ENCODE assay signal across 13 cellular contexts in the genomic region with DNA sequence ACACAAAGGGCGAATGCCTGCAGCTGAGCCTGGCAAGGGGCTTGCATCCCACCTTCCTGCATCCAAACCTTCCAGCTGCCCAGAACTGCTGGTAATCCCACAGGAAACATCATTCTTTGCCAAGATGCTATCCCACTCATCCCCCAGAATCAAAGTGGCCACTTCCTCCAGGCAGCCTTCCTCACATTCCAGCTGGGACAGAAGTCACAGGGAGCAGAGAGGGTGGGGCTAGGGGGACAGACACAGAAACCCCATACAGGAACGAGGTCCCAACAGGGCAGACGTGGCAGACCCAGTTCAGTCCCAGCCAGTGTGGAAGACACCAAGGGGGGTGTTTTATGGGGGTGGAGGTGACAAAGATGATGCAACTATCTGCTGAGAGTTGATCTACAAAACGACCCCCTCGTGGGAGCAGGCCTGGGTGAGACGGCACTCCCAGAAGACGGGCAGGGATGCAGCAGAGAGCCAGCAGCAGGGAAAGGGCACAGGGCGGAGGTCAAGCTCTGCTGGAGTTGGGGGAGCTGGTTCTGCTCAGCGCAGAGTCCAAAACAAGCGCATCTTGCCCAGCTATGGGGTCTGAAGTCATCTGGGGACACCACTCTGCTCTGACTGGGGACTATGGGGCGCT. TPM values are rescaled to one million over a fixed set of nuclear protein-coding genes. Genes with fewer than 3 reads are reported as not detected.
A peak's percentile ranks its signal among the peaks of the same experiment; 100 is the strongest.
DNase-seq lines count a peak whose midpoint lies in the region; ATAC-seq, FAIRE-seq and TF ChIP-seq lines count a peak whose summit lies in the region.
"Had no signal": no experiment of that assay in that cellular context is flagged by ENCODE, and none has a peak within 500 bp of the region (broad histone marks: within the 10 kb centered on the region; RNA-seq: fewer than 3 reads in every experiment).

No MANE protein-coding gene starts in this region.

- H3K36me3 Mint-ChIP-seq in activated T-cell treated with anti-CD3 and anti-CD28 coated beads, Interleukin-2, amount 50 U/mL, for 24 hours (ENCODE audit: low read depth): peaks cover 84% of the 10 kb centered on the region
- H3K36me3 Mint-ChIP-seq in activated T-cell treated with anti-CD3 and anti-CD28 coated beads, Interleukin-2, amount 50 U/mL, for 4 hours (ENCODE audit: insufficient read depth): peaks cover 12% of the 10 kb centered on the region

- H3K36me3 ChIP-seq in Panc1 (ENCODE audit: control insufficient read depth, insufficient read depth, low read length) (peaks cover 11% of the 10 kb centered on the region; the same call in 1 of the 2 replicates), kidney (ENCODE audit: control insufficient read depth in 1 of 2, insufficient read depth in 2 of 2, low read length in 2 of 2) (peaks cover 0 to 22% of the 10 kb centered on the region in 2 donors), thyroid gland (peaks cover 10 to 14% of the 10 kb centered on the region in 2 donors)

- no peak for TF ChIP-seq POLR2A in thyroid gland (IDR thresholded peaks at IDR 0.05)

- H3K27ac ChIP-seq in Panc1 (ENCODE audit: low read length) (peak overlapping the region; percentile 51), kidney (ENCODE audit: low read depth in 2 of 2, low read length in 2 of 2) (no peak overlapping the region), thyroid gland (peak overlapping the region; percentile 62 to 91 (median 85))
- H3K27ac ChIP-seq: cardiac muscle cell had no signal

- H3K4me1 Mint-ChIP-seq in activated T-cell treated with anti-CD3 and anti-CD28 coated beads, Interleukin-2, amount 50 U/mL, for 24 hours (ENCODE audit: low read depth): peaks cover 54% of the 10 kb centered on the region
- peaks cover 44% of the 10 kb centered on the region for H3K4me1 Mint-ChIP-seq in activated T-cell treated with anti-CD3 and anti-CD28 coated beads, Interleukin-2, amount 50 U/mL, for 4 hours (ENCODE audit: low read depth)

- no peaks in the 10 kb centered on the region for H3K9me3 ChIP-seq in Panc1 (ENCODE audit: control insufficient read depth, insufficient read depth, low read depth, low read length)
- H3K9me3 ChIP-seq in kidney (ENCODE audit: control insufficient read depth in 1 of 2, low read length in 2 of 2): no peaks in the 10 kb centered on the region
- H3K9me3 ChIP-seq in thyroid gland: no peaks in the 10 kb centered on the region

- no peaks in the 10 kb centered on the region for H3K9me3 Mint-ChIP-seq in activated T-cell treated with anti-CD3 and anti-CD28 coated beads, Interleukin-2, amount 50 U/mL, for 24 hours
- H3K9me3 Mint-ChIP-seq in activated T-cell treated with anti-CD3 and anti-CD28 coated beads, Interleukin-2, amount 50 U/mL, for 4 hours: no peaks in the 10 kb centered on the region
- H3K9me3 Mint-ChIP-seq: T-helper 1 cell treated with Interleukin-12 subunit alpha and Interleukin-12 subunit beta and Interleukin-4 antibody, amounts not matched to agents 30 μg/mL and 1 μg/mL, for 36 hours had no signal

- H3K4me3 Mint-ChIP-seq in activated T-cell treated with anti-CD3 and anti-CD28 coated beads, Interleukin-2, amount 50 U/mL, for 24 hours: no peak overlapping the region
- no peak overlapping the region for H3K4me3 Mint-ChIP-seq in activated T-cell treated with anti-CD3 and anti-CD28 coated beads, Interleukin-2, amount 50 U/mL, for 4 hours
- H3K4me3 Mint-ChIP-seq: T-helper 1 cell treated with Interleukin-12 subunit alpha and Interleukin-12 subunit beta and Interleukin-4 antibody, amounts not matched to agents 30 μg/mL and 1 μg/mL, for 36 hours had no signal

- no peak for ATAC-seq in activated T-cell treated with anti-CD3 and anti-CD28 coated beads, Interleukin-2, amount 50 U/mL, for 4 hours
- no peak for ATAC-seq in Panc1

- peaks cover 46% of the 10 kb centered on the region for H3K4me1 ChIP-seq in Panc1 (ENCODE audit: control insufficient read depth, insufficient read depth, low read length)
- peaks cover 7 to 28% of the 10 kb centered on the region in 2 donors for H3K4me1 ChIP-seq in kidney (ENCODE audit: control insufficient read depth in 1 of 2, insufficient read depth in 1 of 2, low read depth in 1 of 2, low read length in 2 of 2)
- peaks cover 64% of the 10 kb centered on the region in 2 donors for H3K4me1 ChIP-seq in thyroid gland

- H3K9ac ChIP-seq in kidney (ENCODE audit: low read length in 2 of 2): no peak overlapping the region

- WGBS in thyroid gland, 2 donors: 81 to 84% methylated on average over 10 to 11 of the region's 11 CpGs

- FAIRE-seq in kidney (lab: Jason Lieb, UNC): no peak

- H3K4me3 ChIP-seq in Panc1 (ENCODE audit: low read depth in 2 of 2, low read length in 2 of 2) (no peak overlapping the region), kidney (ENCODE audit: low read length in 2 of 2) (no peak overlapping the region), thyroid gland (replicated peaks in 1 of 3) (no peak overlapping the region)
- H3K4me3 ChIP-seq: cardiac muscle cell had no signal

- no peak for TF ChIP-seq CTCF in Panc1 (IDR thresholded peaks at IDR 0.05)
- no peak for TF ChIP-seq CTCF in kidney (IDR thresholded peaks at IDR 0.05; ENCODE audit: borderline replicate concordance, extremely low read depth, insufficient read depth)
- TF ChIP-seq CTCF in thyroid gland (IDR thresholded peaks at IDR 0.05): no peak

- H3K27ac Mint-ChIP-seq in activated T-cell treated with anti-CD3 and anti-CD28 coated beads, Interleukin-2, amount 50 U/mL, for 24 hours: peak overlapping the region; percentile 69
- H3K27ac Mint-ChIP-seq: T-helper 1 cell treated with Interleukin-12 subunit alpha and Interleukin-12 subunit beta and Interleukin-4 antibody, amounts not matched to agents 30 μg/mL and 1 μg/mL, for 36 hours had no signal

- no peak for DNase-seq in activated T-cell treated with anti-CD3 and anti-CD28 coated beads, Interleukin-2, amount 50 U/mL, for 24 hours
- DNase-seq in activated T-cell treated with anti-CD3 and anti-CD28 coated beads, Interleukin-2, amount 50 U/mL, for 4 hours: no peak
- no peak for DNase-seq in Panc1 (ENCODE audit: low read depth, low spot score)
- DNase-seq in kidney: peak; percentile 58
- no peak for DNase-seq in thyroid gland
- DNase-seq in putamen (ENCODE audit: low spot score): no peak
- no peak for DNase-seq in stimulated activated CD4-positive, alpha-beta T cell treated with anti-CD3 and anti-CD28 coated beads, Interleukin-4, amount 100 ng/mL, for 1 hour
- no peak for DNase-seq in DMS53 (lab: John Stamatoyannopoulos, UW)
- DNase-seq: activated effector memory CD4-positive, alpha-beta T cell treated with Interleukin-2 at 50 U/mL for 16 hours; Kasumi-1; NCI-H2029 treated with DMSO at 0.1 percent for 48 hours had no signal

- in situ Hi-C loops in Panc1 (cut with HindIII; ENCODE audit: low pct_unique_long_range_greater_than_20kb, low sequenced_read_pairs): no loop called here

- H3K27me3 Mint-ChIP-seq in activated T-cell treated with anti-CD3 and anti-CD28 coated beads, Interleukin-2, amount 50 U/mL, for 24 hours: no peaks in the 10 kb centered on the region
- no peaks in the 10 kb centered on the region for H3K27me3 Mint-ChIP-seq in activated T-cell treated with anti-CD3 and anti-CD28 coated beads, Interleukin-2, amount 50 U/mL, for 4 hours (ENCODE audit: low read depth)

- BruUV-seq in Panc1 (replicated peaks; lab: Mats Ljungman, UMichigan): no TSS peak

- intact Hi-C loops in Panc1 (cut with micrococcal nuclease; ENCODE audit: unreplicated experiment) (no loop called here), kidney (cut with DNase I) (no loop called here), thyroid gland (cut with DNase I) (no loop called here)

- CTCF ChIA-PET in Panc1 (lab: Charles Lee): no interaction called here

- POLR2A ChIA-PET in Panc1 (lab: Charles Lee): interaction anchor here (1.1 kb wide), 1 partner anchor 14 kb away, joined by 3 read pairs; no protein-coding TSS in a partner anchor

- H3K27me3 ChIP-seq in Panc1 (ENCODE audit: control insufficient read depth, insufficient read depth, low read length) (no peaks in the 10 kb centered on the region), thyroid gland (no peaks in the 10 kb centered on the region)
- H3K27me3 ChIP-seq: cardiac muscle cell had no signal

RNA-seq across cellular contexts. Expression of a gene that starts 4.1 kb away (rescaled TPM):
- 10 to 100 TPM; 25.9 to 26.3 (median 26.0) TPM for total RNA-seq in activated T-cell treated with anti-CD3 and anti-CD28 coated beads, Interleukin-2, amount 50 U/mL, for 4 hours
- total RNA-seq in Panc1 (2021; ENCODE audit: unreplicated experiment) (12.2 TPM), kidney (4.4 TPM), thyroid gland (1 to 10 TPM; 1.8 to 5.1 (median 4.5) TPM)
- 10.2 TPM for polyA plus RNA-seq in Panc1 (2012; ENCODE audit: insufficient read length)
- 4.0 TPM for polyA plus RNA-seq in kidney (ENCODE audit: insufficient read depth, low read depth, low replicate concordance)

RNA-seq across cellular contexts. Expression of a gene that starts 4.1 kb away (rescaled TPM):
- total RNA-seq in activated T-cell treated with anti-CD3 and anti-CD28 coated beads, Interleukin-2, amount 50 U/mL, for 4 hours: 10 to 100 TPM; 13.7 to 19.5 (median 14.5) TPM
- total RNA-seq in Panc1 (2021; ENCODE audit: unreplicated experiment) (26.7 TPM), kidney (16.7 TPM), thyroid gland (10 to 100 TPM; 18.1 to 26.4 (median 23.7) TPM)
- 22.5 TPM for polyA plus RNA-seq in Panc1 (2012; ENCODE audit: insufficient read length)
- 8.8 TPM for polyA plus RNA-seq in kidney (ENCODE audit: insufficient read depth, low read depth, low replicate concordance)

Comparison
In these comparisons a context has a peak if more than half of its experiments do, and no peak if none do; other contexts are left out.
1. H3K27ac ChIP-seq: peak in Panc1 (single experiment) and thyroid gland (3 of 3); none in kidney (0 of 2).